In the genomic region with DNA sequence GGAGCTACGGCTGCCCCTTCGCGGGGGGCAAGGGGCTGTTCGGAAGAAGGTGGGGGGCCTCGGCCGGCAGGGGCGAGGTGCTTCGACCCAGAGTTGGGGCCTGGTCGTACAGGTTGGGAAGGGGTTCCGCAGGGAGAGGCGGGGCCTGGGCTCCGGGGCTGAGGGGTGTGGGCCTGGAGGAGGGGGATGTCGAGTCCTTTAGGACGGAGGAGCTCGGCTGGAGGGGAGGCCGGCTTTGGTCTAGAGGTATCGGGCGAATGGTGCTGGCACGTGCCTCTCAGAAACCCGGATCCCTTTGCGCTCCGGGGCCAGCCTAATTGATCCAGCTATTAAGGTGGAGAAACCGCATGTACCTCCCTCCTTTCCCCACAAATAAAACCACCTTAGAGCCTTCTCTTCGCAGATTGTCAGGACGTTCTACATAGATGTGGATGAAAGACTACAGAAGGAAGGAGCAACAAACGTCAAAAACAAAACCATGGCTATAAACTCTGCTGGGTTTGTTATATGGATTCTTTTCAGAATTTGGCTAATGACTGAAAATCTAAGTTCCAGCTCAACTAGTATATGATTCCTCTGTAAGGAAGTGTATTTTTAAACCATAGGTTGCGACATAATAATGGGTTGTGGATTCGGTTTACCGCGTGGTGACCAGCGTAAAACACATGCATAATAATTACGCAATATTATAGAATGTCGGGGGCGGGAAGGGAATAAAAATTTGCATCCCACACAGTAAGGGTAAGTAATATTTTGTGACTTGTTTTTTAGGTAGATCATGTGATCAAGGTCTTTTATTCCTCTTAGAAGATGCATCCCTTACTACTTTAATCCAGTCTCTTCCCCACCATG, we compare ENCODE assay signal across 8 cellular contexts.
DNase-seq lines count a peak whose midpoint lies in the region; ATAC-seq and TF ChIP-seq lines count a peak whose summit lies in the region.

No MANE protein-coding gene starts in this region.

- H3K4me1 ChIP-seq in mucosa of stomach (ENCODE audit: control insufficient read depth, insufficient read depth, low read length): peaks cover 10% of the 10 kb centered on the region

- DNase-seq in T-helper 2 cell treated with Interferon-gamma antibody and Interleukin-4, amounts not matched to agents 5 μg/mL and 100 μg/mL, for 36 hours (ENCODE audit: low spot score): no peak
- DNase-seq in T-helper 2 cell: no peak
- DNase-seq in SKM-1 (lab: John Stamatoyannopoulos, UW; ENCODE audit: unreplicated experiment): peak; percentile 26
- peak; percentile 39 for DNase-seq in epithelial cell of esophagus (ENCODE audit: low read depth)
- DNase-seq in pons (ENCODE audit: low spot score): no peak

- H3K9me3 Mint-ChIP-seq in T-helper 2 cell treated with Interferon-gamma antibody and Interleukin-4, amounts not matched to agents 5 μg/mL and 100 μg/mL, for 36 hours: no peaks in the 10 kb centered on the region

- H3K27ac Mint-ChIP-seq in T-helper 2 cell treated with Interferon-gamma antibody and Interleukin-4, amounts not matched to agents 5 μg/mL and 100 μg/mL, for 36 hours: peak overlapping the region; percentile 74

- H3K27me3 ChIP-seq in mucosa of stomach (ENCODE audit: control insufficient read depth, insufficient read depth, low read length): no peaks in the 10 kb centered on the region

- H3K9ac ChIP-seq in mucosa of stomach (ENCODE audit: low read length): peak overlapping the region; percentile 81

- peak overlapping the region; percentile 62 for H3K4me3 ChIP-seq in epithelial cell of esophagus (ENCODE audit: low read length)
- peak overlapping the region; percentile 81 for H3K4me3 ChIP-seq in mucosa of stomach (ENCODE audit: low read length)

- no peaks in the 10 kb centered on the region for H3K27me3 Mint-ChIP-seq in T-helper 2 cell treated with Interferon-gamma antibody and Interleukin-4, amounts not matched to agents 5 μg/mL and 100 μg/mL, for 36 hours (ENCODE audit: low read depth)

- peaks cover 7% of the 10 kb centered on the region for H3K36me3 Mint-ChIP-seq in T-helper 2 cell treated with Interferon-gamma antibody and Interleukin-4, amounts not matched to agents 5 μg/mL and 100 μg/mL, for 36 hours (ENCODE audit: low read depth)

- peaks cover 50% of the 10 kb centered on the region for H3K4me1 Mint-ChIP-seq in T-helper 2 cell treated with Interferon-gamma antibody and Interleukin-4, amounts not matched to agents 5 μg/mL and 100 μg/mL, for 36 hours (ENCODE audit: low read depth)

- TF ChIP-seq CTCF in epithelial cell of esophagus (IDR thresholded peaks at IDR 0.05; ENCODE audit: insufficient read depth, low read depth, low read length, missing control alignments): no peak

- no peak for TF ChIP-seq RAD21 in Ishikawa (IDR thresholded peaks at IDR 0.05; ENCODE audit: low read depth)

- ATAC-seq in GM21723 (IDR thresholded peaks at IDR 0.05; ENCODE audit: unreplicated experiment): peak; percentile 31

- H3K36me3 ChIP-seq in mucosa of stomach (ENCODE audit: control insufficient read depth, insufficient read depth, low read length): no peaks in the 10 kb centered on the region

- H3K9me3 ChIP-seq in mucosa of stomach (ENCODE audit: control insufficient read depth, low read length): no peaks in the 10 kb centered on the region

- H3K4me3 Mint-ChIP-seq in T-helper 2 cell treated with Interferon-gamma antibody and Interleukin-4, amounts not matched to agents 5 μg/mL and 100 μg/mL, for 36 hours: peak overlapping the region; percentile 83

- no peak for TF ChIP-seq EP300 in Ishikawa (IDR thresholded peaks at IDR 0.05; ENCODE audit: borderline replicate concordance)

TF ChIP-seq in Ishikawa, 13 proteins besides CTCF, POLR2A, EP300 and RAD21:
- TF ChIP-seq TCF12 (IDR thresholded peaks at IDR 0.05; ENCODE audit: low read depth): no peak
- TF ChIP-seq EGR1 (IDR thresholded peaks at IDR 0.05): no peak
- no peak for TF ChIP-seq TEAD4 (IDR thresholded peaks at IDR 0.05)
- TF ChIP-seq, protein P1, sequence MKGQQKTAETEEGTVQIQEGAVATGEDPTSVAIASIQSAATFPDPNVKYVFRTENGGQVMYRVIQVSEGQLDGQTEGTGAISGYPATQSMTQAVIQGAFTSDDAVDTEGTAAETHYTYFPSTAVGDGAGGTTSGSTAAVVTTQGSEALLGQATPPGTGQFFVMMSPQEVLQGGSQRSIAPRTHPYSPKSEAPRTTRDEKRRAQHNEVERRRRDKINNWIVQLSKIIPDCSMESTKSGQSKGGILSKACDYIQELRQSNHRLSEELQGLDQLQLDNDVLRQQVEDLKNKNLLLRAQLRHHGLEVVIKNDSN (IDR thresholded peaks at IDR 0.05): no peak
- TF ChIP-seq, protein P2, sequence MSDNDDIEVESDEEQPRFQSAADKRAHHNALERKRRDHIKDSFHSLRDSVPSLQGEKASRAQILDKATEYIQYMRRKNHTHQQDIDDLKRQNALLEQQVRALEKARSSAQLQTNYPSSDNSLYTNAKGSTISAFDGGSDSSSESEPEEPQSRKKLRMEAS (IDR thresholded peaks at IDR 0.05): peak; percentile 87
- TF ChIP-seq TAF1 (IDR thresholded peaks at IDR 0.05; ENCODE audit: low read depth): no peak
- peak; percentile 70; the same call in 1 of the 2 replicates for TF ChIP-seq ZBTB7A (IDR thresholded peaks at IDR 0.05; ENCODE audit: low read depth)
- peak; percentile 91 for TF ChIP-seq CEBPB (IDR thresholded peaks at IDR 0.05)
- no peak for TF ChIP-seq YY1 (IDR thresholded peaks at IDR 0.05; ENCODE audit: low read depth)
- no peak for TF ChIP-seq NFIC (IDR thresholded peaks at IDR 0.05)
- TF ChIP-seq FOXM1 (IDR thresholded peaks at IDR 0.05; ENCODE audit: borderline replicate concordance, low read depth): no peak
- no peak for TF ChIP-seq CREB1 (IDR thresholded peaks at IDR 0.05; ENCODE audit: low read depth)
- TF ChIP-seq, protein P3, sequence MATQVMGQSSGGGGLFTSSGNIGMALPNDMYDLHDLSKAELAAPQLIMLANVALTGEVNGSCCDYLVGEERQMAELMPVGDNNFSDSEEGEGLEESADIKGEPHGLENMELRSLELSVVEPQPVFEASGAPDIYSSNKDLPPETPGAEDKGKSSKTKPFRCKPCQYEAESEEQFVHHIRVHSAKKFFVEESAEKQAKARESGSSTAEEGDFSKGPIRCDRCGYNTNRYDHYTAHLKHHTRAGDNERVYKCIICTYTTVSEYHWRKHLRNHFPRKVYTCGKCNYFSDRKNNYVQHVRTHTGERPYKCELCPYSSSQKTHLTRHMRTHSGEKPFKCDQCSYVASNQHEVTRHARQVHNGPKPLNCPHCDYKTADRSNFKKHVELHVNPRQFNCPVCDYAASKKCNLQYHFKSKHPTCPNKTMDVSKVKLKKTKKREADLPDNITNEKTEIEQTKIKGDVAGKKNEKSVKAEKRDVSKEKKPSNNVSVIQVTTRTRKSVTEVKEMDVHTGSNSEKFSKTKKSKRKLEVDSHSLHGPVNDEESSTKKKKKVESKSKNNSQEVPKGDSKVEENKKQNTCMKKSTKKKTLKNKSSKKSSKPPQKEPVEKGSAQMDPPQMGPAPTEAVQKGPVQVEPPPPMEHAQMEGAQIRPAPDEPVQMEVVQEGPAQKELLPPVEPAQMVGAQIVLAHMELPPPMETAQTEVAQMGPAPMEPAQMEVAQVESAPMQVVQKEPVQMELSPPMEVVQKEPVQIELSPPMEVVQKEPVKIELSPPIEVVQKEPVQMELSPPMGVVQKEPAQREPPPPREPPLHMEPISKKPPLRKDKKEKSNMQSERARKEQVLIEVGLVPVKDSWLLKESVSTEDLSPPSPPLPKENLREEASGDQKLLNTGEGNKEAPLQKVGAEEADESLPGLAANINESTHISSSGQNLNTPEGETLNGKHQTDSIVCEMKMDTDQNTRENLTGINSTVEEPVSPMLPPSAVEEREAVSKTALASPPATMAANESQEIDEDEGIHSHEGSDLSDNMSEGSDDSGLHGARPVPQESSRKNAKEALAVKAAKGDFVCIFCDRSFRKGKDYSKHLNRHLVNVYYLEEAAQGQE (IDR thresholded peaks at IDR 0.05; ENCODE audit: low read depth): no peak

Comparison
In these comparisons a context has a peak if more than half of its experiments do, and no peak if none do; other contexts are left out.
1. DNase-seq: peak in SKM-1 (single experiment) and epithelial cell of esophagus (single experiment); none in T-helper 2 cell treated with Interferon-gamma antibody and Interleukin-4, amounts not matched to agents 5 μg/mL and 100 μg/mL, for 36 hours (single experiment), T-helper 2 cell (0 of 5) and pons (single experiment).